8 cellular contexts compared by ENCODE assay signal in the genomic region with DNA sequence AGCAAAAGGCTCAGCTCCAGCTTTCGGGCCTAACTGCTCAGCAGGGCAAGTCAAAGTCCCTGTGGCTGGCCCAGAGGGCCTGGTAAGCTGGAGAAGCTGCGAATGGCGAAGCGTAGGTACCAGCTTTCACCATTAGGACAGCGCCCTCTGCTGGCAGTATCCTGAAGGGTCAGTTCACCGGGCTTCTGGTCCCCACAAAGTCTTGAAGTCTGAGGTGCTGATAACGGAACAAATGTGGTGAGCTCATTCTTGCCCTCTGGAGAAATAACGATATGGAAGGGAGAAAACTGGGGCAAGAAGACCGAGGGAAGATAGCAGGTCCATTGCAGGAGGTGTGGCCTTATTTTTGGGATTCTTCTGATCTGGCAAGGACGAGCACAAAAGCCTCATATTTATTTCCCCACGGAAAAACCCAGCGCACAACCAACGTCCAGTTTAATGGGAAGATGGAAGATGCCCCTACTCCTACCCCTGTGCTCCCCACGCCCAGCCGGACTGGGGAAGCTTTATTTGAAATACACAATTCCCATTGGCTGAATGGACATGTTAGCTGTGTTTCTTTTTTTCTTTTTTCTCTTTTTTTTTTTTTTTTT. TPM values are rescaled to one million over a fixed set of nuclear protein-coding genes. Genes with fewer than 3 reads are reported as not detected.
DNase-seq lines count a peak whose midpoint lies in the region; ATAC-seq and TF ChIP-seq lines count a peak whose summit lies in the region.

No MANE protein-coding gene starts in this region.

- CTCF ChIA-PET in CD8-positive, alpha-beta T cell (lab: Charles Lee), result interaction anchor here (0.6 to 6.0 kb wide), 38 partner anchors 9 to 582 kb away, joined by 3 to 55 read pairs (median 4); a partner anchor contains a TSS
- CTCF ChIA-PET in Panc1 (lab: Charles Lee), result interaction anchor here (0.6 to 2.0 kb wide), 20 partner anchors 10 to 546 kb away, joined by 3 to 15 read pairs (median 4); a partner anchor contains a TSS

- in situ Hi-C loops in Panc1 (cut with HindIII; ENCODE audit: low pct_unique_long_range_greater_than_20kb, low sequenced_read_pairs), result no loop called here

- no peaks in the 10 kb centered on the region for H3K36me3 Mint-ChIP-seq in CD8-positive, alpha-beta T cell
- H3K36me3 Mint-ChIP-seq in activated T-cell treated with anti-CD3 and anti-CD28 coated beads, Interleukin-2, amount 50 U/mL, for 24 hours (ENCODE audit: low read depth), result no peaks in the 10 kb centered on the region
- no peaks in the 10 kb centered on the region for H3K36me3 Mint-ChIP-seq in natural killer cell
- no peaks in the 10 kb centered on the region for H3K36me3 Mint-ChIP-seq in stimulated activated naive B cell treated with anti-CD40 and anti-IgM and Interleukin-4, amounts not matched to agents 10 μg/mL and 1 μg/mL and 100 μg/mL, for 72 hours

- ATAC-seq in CD8-positive, alpha-beta T cell, result peak; percentile 85
- ATAC-seq in Panc1 (peak; percentile 94), esophagus mucosa (peak; percentile 88), natural killer cell (peak; percentile 90 to 98 (median 96))
- peak; percentile 91 to 95 for ATAC-seq in stimulated activated naive B cell treated with anti-CD40 and anti-IgM and Interleukin-4, amounts not matched to agents 10 μg/mL and 1 μg/mL and 100 μg/mL, for 72 hours (replicated peaks)

- DNase-seq in CD8-positive, alpha-beta T cell, result peak; percentile 74 to 93 (median 87)
- DNase-seq in GM20000 (ENCODE audit: low spot score), result peak; percentile 94
- DNase-seq in Panc1 (ENCODE audit: low read depth, low spot score), result peak; percentile 64
- peak; percentile 90 for DNase-seq in activated T-cell treated with anti-CD3 and anti-CD28 coated beads, Interleukin-2, amount 50 U/mL, for 24 hours
- DNase-seq in natural killer cell, result peak; percentile 81
- peak; percentile 81 for DNase-seq in stimulated activated naive B cell treated with anti-CD40 and anti-IgM and Interleukin-4, amounts not matched to agents 10 μg/mL and 1 μg/mL and 100 μg/mL, for 72 hours

- no peak overlapping the region for H3K27ac Mint-ChIP-seq in CD8-positive, alpha-beta T cell
- no peak overlapping the region for H3K27ac Mint-ChIP-seq in activated T-cell treated with anti-CD3 and anti-CD28 coated beads, Interleukin-2, amount 50 U/mL, for 24 hours
- H3K27ac Mint-ChIP-seq in natural killer cell, result peak overlapping the region in 1 of 2 donors; percentile 33
- no peak overlapping the region for H3K27ac Mint-ChIP-seq in stimulated activated naive B cell treated with anti-CD40 and anti-IgM and Interleukin-4, amounts not matched to agents 10 μg/mL and 1 μg/mL and 100 μg/mL, for 72 hours

- TF ChIP-seq RAD21 in Ishikawa (IDR thresholded peaks at IDR 0.05; ENCODE audit: low read depth), result peak; percentile 94

- intact Hi-C loops in CD8-positive, alpha-beta T cell (cut with DNase I, micrococcal nuclease), result loop anchor here (1.0 to 5.0 kb wide), 5 partner anchors 73 to 435 kb away; a partner anchor contains a TSS
- intact Hi-C loops in Panc1 (cut with micrococcal nuclease; ENCODE audit: unreplicated experiment) (loop anchor here (10.0 kb wide), 1 partner anchor 435 kb away; no protein-coding TSS in a partner anchor), natural killer cell (cut with micrococcal nuclease) (loop anchor here (1.0 to 5.0 kb wide), 4 partner anchors 293 to 547 kb away; no protein-coding TSS in a partner anchor)

- H3K36me3 ChIP-seq in CD8-positive, alpha-beta T cell (ENCODE audit: insufficient read depth, low read length), result no peaks in the 10 kb centered on the region
- no peaks in the 10 kb centered on the region for H3K36me3 ChIP-seq in Panc1 (ENCODE audit: control insufficient read depth, insufficient read depth, low read length)

- peaks cover 10% of the 10 kb centered on the region for H3K27me3 ChIP-seq in CD8-positive, alpha-beta T cell (ENCODE audit: insufficient read depth, low read length)
- H3K27me3 ChIP-seq in Panc1 (ENCODE audit: control insufficient read depth, insufficient read depth, low read length), result no peaks in the 10 kb centered on the region

- no peak for TF ChIP-seq EP300 in Ishikawa (IDR thresholded peaks at IDR 0.05; ENCODE audit: borderline replicate concordance)

- peaks cover 11% of the 10 kb centered on the region for H3K4me1 Mint-ChIP-seq in CD8-positive, alpha-beta T cell (ENCODE audit: low read depth)
- H3K4me1 Mint-ChIP-seq in activated T-cell treated with anti-CD3 and anti-CD28 coated beads, Interleukin-2, amount 50 U/mL, for 24 hours (ENCODE audit: low read depth), result peaks cover 12% of the 10 kb centered on the region
- H3K4me1 Mint-ChIP-seq in natural killer cell, result peaks cover 10 to 11% of the 10 kb centered on the region in 2 donors
- H3K4me1 Mint-ChIP-seq in stimulated activated naive B cell treated with anti-CD40 and anti-IgM and Interleukin-4, amounts not matched to agents 10 μg/mL and 1 μg/mL and 100 μg/mL, for 72 hours, result peaks cover 9 to 30% of the 10 kb centered on the region in 2 donors

- no peaks in the 10 kb centered on the region for H3K9me3 ChIP-seq in CD8-positive, alpha-beta T cell (ENCODE audit: low read length)
- H3K9me3 ChIP-seq in Panc1 (ENCODE audit: control insufficient read depth, insufficient read depth, low read depth, low read length), result no peaks in the 10 kb centered on the region

- peak overlapping the region; percentile 35 for H3K4me3 ChIP-seq in CD8-positive, alpha-beta T cell (ENCODE audit: low read depth, low read length)
- H3K4me3 ChIP-seq in Panc1 (ENCODE audit: low read depth in 2 of 2, low read length in 2 of 2), result peak overlapping the region in 1 of 2 experiments; percentile 0; a peak in 1 of 4 replicates

- no peak overlapping the region for H3K27ac ChIP-seq in CD8-positive, alpha-beta T cell (ENCODE audit: low read depth, low read length)
- H3K27ac ChIP-seq in Panc1 (ENCODE audit: low read length), result no peak overlapping the region

- no peaks in the 10 kb centered on the region for H3K9me3 Mint-ChIP-seq in CD8-positive, alpha-beta T cell
- no peaks in the 10 kb centered on the region for H3K9me3 Mint-ChIP-seq in activated T-cell treated with anti-CD3 and anti-CD28 coated beads, Interleukin-2, amount 50 U/mL, for 24 hours
- H3K9me3 Mint-ChIP-seq in natural killer cell, result no peaks in the 10 kb centered on the region
- H3K9me3 Mint-ChIP-seq in stimulated activated naive B cell treated with anti-CD40 and anti-IgM and Interleukin-4, amounts not matched to agents 10 μg/mL and 1 μg/mL and 100 μg/mL, for 72 hours, result no peaks in the 10 kb centered on the region

- TF ChIP-seq CTCF in CD8-positive, alpha-beta T cell (IDR thresholded peaks at IDR 0.05), result peak; percentile 89
- TF ChIP-seq CTCF in GM20000 (IDR thresholded peaks at IDR 0.05; ENCODE audit: extremely low read depth, missing control alignments), result peak; percentile 68
- peak; percentile 93 for TF ChIP-seq CTCF in Panc1 (IDR thresholded peaks at IDR 0.05)
- peak; percentile 81 for TF ChIP-seq CTCF in natural killer cell (IDR thresholded peaks at IDR 0.05)

- peak overlapping the region; percentile 40 for H3K4me3 Mint-ChIP-seq in CD8-positive, alpha-beta T cell
- H3K4me3 Mint-ChIP-seq in activated T-cell treated with anti-CD3 and anti-CD28 coated beads, Interleukin-2, amount 50 U/mL, for 24 hours, result peak overlapping the region; percentile 38
- no peak overlapping the region for H3K4me3 Mint-ChIP-seq in natural killer cell
- H3K4me3 Mint-ChIP-seq in stimulated activated naive B cell treated with anti-CD40 and anti-IgM and Interleukin-4, amounts not matched to agents 10 μg/mL and 1 μg/mL and 100 μg/mL, for 72 hours, result peak overlapping the region; percentile 48 to 87

- BruUV-seq in Panc1 (replicated peaks; lab: Mats Ljungman, UMichigan), result no TSS peak

- POLR2A ChIA-PET in CD8-positive, alpha-beta T cell (lab: Charles Lee), result interaction anchor here (0.6 to 1.6 kb wide), 2 partner anchors 83 to 112 kb away, joined by 3 read pairs; a partner anchor contains a TSS
- POLR2A ChIA-PET in Panc1 (lab: Charles Lee), result interaction anchor here (0.6 to 0.7 kb wide), 4 partner anchors 18 to 449 kb away, joined by 4 to 15 read pairs (median 8); no protein-coding TSS in a partner anchor

- peaks cover 36% of the 10 kb centered on the region for H3K27me3 Mint-ChIP-seq in CD8-positive, alpha-beta T cell (ENCODE audit: low read depth)
- peaks cover 48% of the 10 kb centered on the region for H3K27me3 Mint-ChIP-seq in activated T-cell treated with anti-CD3 and anti-CD28 coated beads, Interleukin-2, amount 50 U/mL, for 24 hours
- H3K27me3 Mint-ChIP-seq in natural killer cell (ENCODE audit: low read depth in 2 of 2), result peaks cover 45 to 52% of the 10 kb centered on the region in 2 donors
- H3K27me3 Mint-ChIP-seq in stimulated activated naive B cell treated with anti-CD40 and anti-IgM and Interleukin-4, amounts not matched to agents 10 μg/mL and 1 μg/mL and 100 μg/mL, for 72 hours, result peaks cover 32 to 71% of the 10 kb centered on the region in 2 donors

- H3K4me1 ChIP-seq in CD8-positive, alpha-beta T cell (ENCODE audit: insufficient read depth, low read length), result peaks cover 16% of the 10 kb centered on the region
- peaks cover 14% of the 10 kb centered on the region for H3K4me1 ChIP-seq in Panc1 (ENCODE audit: control insufficient read depth, insufficient read depth, low read length)

TF ChIP-seq in Ishikawa, 13 proteins besides CTCF, POLR2A, EP300 and RAD21 (continues in another document):
- peak; percentile 43; the same call in 1 of the 2 replicates for TF ChIP-seq TCF12 (IDR thresholded peaks at IDR 0.05; ENCODE audit: low read depth)
- TF ChIP-seq YY1 (IDR thresholded peaks at IDR 0.05; ENCODE audit: low read depth), result 0 out of 2 replicates have a peak, but pooled peaks have one; percentile 40
- TF ChIP-seq NFIC (IDR thresholded peaks at IDR 0.05), result no peak

RNA-seq across cellular contexts. Expression of a gene that starts 7.2 kb away (rescaled TPM):
- total RNA-seq in CD8-positive, alpha-beta T cell, result not detected
- total RNA-seq in Panc1 (2021; ENCODE audit: unreplicated experiment) (not detected), esophagus mucosa (0.04 TPM), natural killer cell (not detected)
- not detected for polyA plus RNA-seq in Panc1 (2012; ENCODE audit: insufficient read length)

RNA-seq across cellular contexts. Expression of a gene that starts 10.2 kb away (rescaled TPM):
- under 1 TPM in 1 of 2 experiments, not detected in 1; 0.38 TPM for total RNA-seq in CD8-positive, alpha-beta T cell
- total RNA-seq in Panc1 (2021; ENCODE audit: unreplicated experiment) (13.5 TPM), esophagus mucosa (6.9 TPM), natural killer cell (1 to 10 TPM in 1 of 3 donors, under 1 TPM in 2; 0.82 to 3.5 (median 0.85) TPM)
- polyA plus RNA-seq in Panc1 (2012; ENCODE audit: insufficient read length), result 13.1 TPM

RNA-seq across cellular contexts. Expression of a gene that starts 43.2 kb away (rescaled TPM):
- total RNA-seq in CD8-positive, alpha-beta T cell, result 1 to 10 TPM; 5.3 to 6.8 TPM
- total RNA-seq in Panc1 (2021; ENCODE audit: unreplicated experiment) (22.8 TPM), esophagus mucosa (46.0 TPM), natural killer cell (10 to 100 TPM in 1 of 3 donors, 1 to 10 TPM in 2; 5.2 to 17.0 (median 9.4) TPM)
- polyA plus RNA-seq in Panc1 (2012; ENCODE audit: insufficient read length), result 26.7 TPM

RNA-seq across cellular contexts. Expression of a gene that starts 46.0 kb away (rescaled TPM):
- under 1 TPM; 0.43 to 0.72 TPM for total RNA-seq in CD8-positive, alpha-beta T cell
- total RNA-seq in Panc1 (2021; ENCODE audit: unreplicated experiment) (0.54 TPM), esophagus mucosa (0.36 TPM), natural killer cell (under 1 TPM; 0.53 to 0.78 (median 0.57) TPM)
- 0.51 TPM for polyA plus RNA-seq in Panc1 (2012; ENCODE audit: insufficient read length)

RNA-seq across cellular contexts. Expression of a gene that starts 46.2 kb away (rescaled TPM):
- total RNA-seq in CD8-positive, alpha-beta T cell, result 100 to 1,000 TPM; 124 to 128 TPM
- total RNA-seq in Panc1 (2021; ENCODE audit: unreplicated experiment) (475 TPM), esophagus mucosa (509 TPM), natural killer cell (100 to 1,000 TPM; 114 to 116 (median 115) TPM)
- polyA plus RNA-seq in Panc1 (2012; ENCODE audit: insufficient read length), result 381 TPM
